13 cellular contexts compared by ENCODE assay signal in the genomic region with DNA sequence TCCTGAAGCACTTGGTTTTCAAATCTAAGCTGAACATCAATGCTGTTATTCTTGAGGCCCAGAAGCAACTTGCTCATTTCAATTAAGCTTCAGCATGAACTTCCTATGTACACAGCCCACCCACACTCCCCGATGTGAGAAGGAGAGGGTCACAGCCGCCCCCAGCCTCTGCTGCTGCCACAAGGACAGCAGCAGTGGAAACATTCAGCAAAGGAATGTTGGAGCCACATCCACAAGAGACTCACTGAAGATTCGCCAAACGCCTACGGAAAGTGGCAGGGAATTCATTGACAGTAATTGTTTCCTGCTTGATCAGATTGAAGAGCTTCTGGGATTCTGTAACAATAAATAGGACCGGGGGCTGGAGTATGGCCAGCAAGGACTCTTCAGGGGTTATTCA. TPM values are rescaled to one million over a fixed set of nuclear protein-coding genes. Genes with fewer than 3 reads are reported as not detected.
DNase-seq lines count a peak whose midpoint lies in the region; ATAC-seq and TF ChIP-seq lines count a peak whose summit lies in the region.
"Had no signal": no experiment of that assay in that cellular context is flagged by ENCODE, and none has a peak within 500 bp of the region (broad histone marks: within the 10 kb centered on the region; RNA-seq: fewer than 3 reads in every experiment).

No MANE protein-coding gene starts in this region.

- peak overlapping the region; percentile 71 for H3K9ac ChIP-seq in smooth muscle cell (ENCODE audit: low read depth)

- no peaks in the 10 kb centered on the region for H3K36me3 Mint-ChIP-seq in activated CD8-positive, alpha-beta memory T cell treated with anti-CD3 and anti-CD28 coated beads, Interleukin-2, amount 10 ng/mL, durations not matched to agents 7 days and 5 days

- H3K27ac ChIP-seq in hepatocyte (peak overlapping the region; percentile 14), smooth muscle cell (ENCODE audit: low read depth) (peak overlapping the region; percentile 95), ovary (no peak overlapping the region)

- no peak for TF ChIP-seq POLR2A in ovary (IDR thresholded peaks at IDR 0.05)

- peak; percentile 3 for ATAC-seq in GM21529 (IDR thresholded peaks at IDR 0.05; ENCODE audit: unreplicated experiment)
- no peak for ATAC-seq in HG03457 (IDR thresholded peaks at IDR 0.05; ENCODE audit: unreplicated experiment)
- no peak for ATAC-seq in activated CD8-positive, alpha-beta memory T cell treated with anti-CD3 and anti-CD28 coated beads, Interleukin-2, amount 10 ng/mL, durations not matched to agents 7 days and 5 days
- ATAC-seq: activated CD8-positive, alpha-beta T cell treated with anti-CD3 and anti-CD28 coated beads, Interleukin-2, amount 10 ng/mL, durations not matched to agents 7 days and 5 days had no signal

- intact Hi-C loops in ovary (cut with DNase I): no loop called here

- peaks cover 30% of the 10 kb centered on the region for H3K27me3 Mint-ChIP-seq in activated CD8-positive, alpha-beta memory T cell treated with anti-CD3 and anti-CD28 coated beads, Interleukin-2, amount 10 ng/mL, durations not matched to agents 7 days and 5 days

- H3K27me3 ChIP-seq in hepatocyte: peaks cover 7% of the 10 kb centered on the region
- H3K27me3 ChIP-seq in smooth muscle cell (ENCODE audit: low read depth): no peaks in the 10 kb centered on the region
- no peaks in the 10 kb centered on the region for H3K27me3 ChIP-seq in ovary

- H4K20me1 ChIP-seq in hepatocyte (ENCODE audit: insufficient read depth, poor library complexity, severe bottlenecking): no peaks in the 10 kb centered on the region
- H4K20me1 ChIP-seq in smooth muscle cell (ENCODE audit: low read depth): peaks cover 43% of the 10 kb centered on the region

- H2AFZ ChIP-seq in hepatocyte: no peak overlapping the region
- no peak overlapping the region for H2AFZ ChIP-seq in smooth muscle cell (ENCODE audit: low read depth)

- H3K36me3 ChIP-seq in hepatocyte (replicated peaks; ENCODE audit: insufficient read depth, low read depth) (no peaks in the 10 kb centered on the region), smooth muscle cell (ENCODE audit: low read depth) (peaks cover 6% of the 10 kb centered on the region), ovary (no peaks in the 10 kb centered on the region)

- no peak for DNase-seq in hepatocyte (ENCODE audit: low spot score)
- no peak for DNase-seq in smooth muscle cell (lab: John Stamatoyannopoulos, UW; ENCODE audit: unreplicated experiment)
- DNase-seq in activated gamma-delta T cell (lab: John Stamatoyannopoulos, UW): no peak
- no peak for DNase-seq in activated CD8-positive, alpha-beta memory T cell treated with anti-CD3 and anti-CD28 coated beads, Interleukin-2, amount 10 ng/mL, durations not matched to agents 7 days and 5 days
- DNase-seq in ovary: no peak
- DNase-seq: activated CD8-positive, alpha-beta T cell treated with anti-CD3 and anti-CD28 coated beads, Interleukin-2, amount 10 ng/mL, durations not matched to agents 7 days and 5 days; activated naive CD4-positive, alpha-beta T cell; Calu3; central memory CD4-positive, alpha-beta T cell; NCI-H2227 treated with DMSO at 0.1 percent for 48 hours had no signal

- peaks cover 46% of the 10 kb centered on the region for H3F3A ChIP-seq in smooth muscle cell (ENCODE audit: low read depth)

- peaks cover 32% of the 10 kb centered on the region for H3K4me1 ChIP-seq in hepatocyte (ENCODE audit: insufficient read depth)
- peaks cover 37% of the 10 kb centered on the region for H3K4me1 ChIP-seq in smooth muscle cell (ENCODE audit: low read depth)
- peaks cover 4% of the 10 kb centered on the region for H3K4me1 ChIP-seq in ovary (ENCODE audit: insufficient read depth)

- TF ChIP-seq EP300 in ovary (IDR thresholded peaks at IDR 0.05): no peak

- no peak overlapping the region for H3K4me3 Mint-ChIP-seq in activated CD8-positive, alpha-beta memory T cell treated with anti-CD3 and anti-CD28 coated beads, Interleukin-2, amount 10 ng/mL, durations not matched to agents 7 days and 5 days
- H3K4me3 Mint-ChIP-seq: activated CD8-positive, alpha-beta T cell treated with anti-CD3 and anti-CD28 coated beads, Interleukin-2, amount 10 ng/mL, durations not matched to agents 7 days and 5 days had no signal

- H3K9me3 ChIP-seq in hepatocyte (ENCODE audit: low read depth): no peaks in the 10 kb centered on the region
- H3K9me3 ChIP-seq in smooth muscle cell (replicated peaks; ENCODE audit: low read depth): no peaks in the 10 kb centered on the region
- H3K9me3 ChIP-seq in ovary: no peaks in the 10 kb centered on the region

- no peaks in the 10 kb centered on the region for H3K9me2 ChIP-seq in hepatocyte (replicated peaks; ENCODE audit: insufficient read depth)

- WGBS in hepatocyte (ENCODE audit: low lambda C conversion rate, missing lambda C conversion rate): 63% methylated on average over 6 of the region's 6 CpGs
- WGBS in smooth muscle cell (ENCODE audit: low lambda C conversion rate): 12% methylated on average over 6 of the region's 6 CpGs
- 44 to 60% (median 47%) methylated on average over 6 of the region's 6 CpGs for WGBS in ovary, 3 donors

- peak overlapping the region; percentile 99 for H3K4me2 ChIP-seq in hepatocyte
- peak overlapping the region; percentile 90 for H3K4me2 ChIP-seq in smooth muscle cell

- H3K4me3 ChIP-seq in WI38 (ENCODE audit: low read depth, low read length) (peak overlapping the region; percentile 86), hepatocyte (no peak overlapping the region), smooth muscle cell (peak overlapping the region; percentile 80), ovary (no peak overlapping the region)

- H3K9me3 Mint-ChIP-seq in activated CD8-positive, alpha-beta memory T cell treated with anti-CD3 and anti-CD28 coated beads, Interleukin-2, amount 10 ng/mL, durations not matched to agents 7 days and 5 days (ENCODE audit: low read depth): no peaks in the 10 kb centered on the region

- CTCF ChIA-PET in activated CD8-positive, alpha-beta memory T cell treated with anti-CD3 and anti-CD28 coated beads, Interleukin-2, amount 10 ng/mL, durations not matched to agents 7 days and 5 days (lab: Charles Lee): no interaction called here

- peaks cover 8% of the 10 kb centered on the region for H3K79me2 ChIP-seq in hepatocyte
- H3K79me2 ChIP-seq in smooth muscle cell (ENCODE audit: low read depth): peaks cover 75% of the 10 kb centered on the region

- H3K27ac Mint-ChIP-seq in activated CD8-positive, alpha-beta memory T cell treated with anti-CD3 and anti-CD28 coated beads, Interleukin-2, amount 10 ng/mL, durations not matched to agents 7 days and 5 days: no peak overlapping the region
- H3K27ac Mint-ChIP-seq: activated CD8-positive, alpha-beta T cell treated with anti-CD3 and anti-CD28 coated beads, Interleukin-2, amount 10 ng/mL, durations not matched to agents 7 days and 5 days had no signal

- no peak for TF ChIP-seq CTCF in WI38 (IDR thresholded peaks at IDR 0.05; ENCODE audit: low read depth, low read length)
- no peak for TF ChIP-seq CTCF in hepatocyte (IDR thresholded peaks at IDR 0.05; ENCODE audit: poor library complexity)
- no peak for TF ChIP-seq CTCF in smooth muscle cell (IDR thresholded peaks at IDR 0.05; ENCODE audit: borderline replicate concordance, insufficient read depth, poor library complexity, severe bottlenecking)
- TF ChIP-seq CTCF in ovary (IDR thresholded peaks at IDR 0.05): no peak

- peaks cover 14% of the 10 kb centered on the region for H3K4me1 Mint-ChIP-seq in activated CD8-positive, alpha-beta memory T cell treated with anti-CD3 and anti-CD28 coated beads, Interleukin-2, amount 10 ng/mL, durations not matched to agents 7 days and 5 days

RNA-seq across cellular contexts. Expression of a gene that starts 2.9 kb away (rescaled TPM):
- 316 and 401 TPM in 2 replicates for total RNA-seq in hepatocyte
- 396 and 509 TPM in 2 replicates for polyA plus RNA-seq in hepatocyte
- 2,635 and 2,673 TPM in 2 replicates for total RNA-seq in smooth muscle cell
- polyA plus RNA-seq in smooth muscle cell: 2,505 and 2,991 TPM in 2 replicates
- total RNA-seq in activated CD8-positive, alpha-beta memory T cell treated with anti-CD3 and anti-CD28 coated beads, Interleukin-2, amount 10 ng/mL, durations not matched to agents 7 days and 5 days: under 1 TPM; 0.26 to 0.42 TPM
- 10 to 100 TPM; 14.5 to 46.6 (median 25.3) TPM for total RNA-seq in ovary
- polyA plus RNA-seq in ovary: 100 to 1,000 TPM in 1 of 2 donors, 10 to 100 TPM in 1; 22.2 to 138 TPM
- total RNA-seq: activated CD8-positive, alpha-beta T cell treated with anti-CD3 and anti-CD28 coated beads, Interleukin-2, amount 10 ng/mL, durations not matched to agents 7 days and 5 days had no signal

Comparison
In these comparisons a context has a peak if more than half of its experiments do, and no peak if none do; other contexts are left out.
1. H3K4me3 ChIP-seq: peak in WI38 (single experiment) and smooth muscle cell (single experiment); none in hepatocyte (single experiment) and ovary (single experiment).
2. H3K27ac ChIP-seq: peak in hepatocyte (single experiment) and smooth muscle cell (single experiment); none in ovary (0 of 2).
3. RNA of a gene that starts 2.9 kb away (total RNA-seq): 2,635 to 2,673 TPM in smooth muscle cell, 316 to 401 TPM in hepatocyte and 14.5 to 46.6 TPM in ovary; 0.26 to 0.42 TPM in activated CD8-positive, alpha-beta memory T cell treated with anti-CD3 and anti-CD28 coated beads, Interleukin-2, amount 10 ng/mL, durations not matched to agents 7 days and 5 days; every median in the first group is over 10 times any median in the second.